8 cellular contexts compared by ENCODE assay signal in the genomic region with DNA sequence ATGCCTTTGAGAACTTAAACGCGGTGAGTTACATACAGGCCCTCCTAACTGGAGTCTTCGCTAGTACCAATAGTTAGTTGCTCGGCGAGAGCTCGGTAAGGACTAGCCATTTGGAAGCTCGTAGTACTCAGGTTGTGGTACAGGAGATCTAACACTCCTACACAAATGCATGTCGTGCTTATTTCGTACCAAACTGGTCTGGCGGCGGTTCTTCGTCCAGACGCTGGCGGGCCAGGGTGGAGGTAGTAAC. TPM values are rescaled to one million over a fixed set of nuclear protein-coding genes. Genes with fewer than 3 reads are reported as not detected.
DNase-seq lines count a peak whose midpoint lies in the region; ATAC-seq and TF ChIP-seq lines count a peak whose summit lies in the region.

No MANE protein-coding gene starts in this region.

- peak overlapping the region; percentile 98 for H2AFZ ChIP-seq in osteoblast (ENCODE audit: low read length)

- H3K4me3 ChIP-seq in NB4 (ENCODE audit: low read depth, low read length): peak overlapping the region; percentile 85
- H3K4me3 ChIP-seq in epithelial cell of proximal tubule (ENCODE audit: low read depth, low read length): peak overlapping the region; percentile 78
- H3K4me3 ChIP-seq in osteoblast (ENCODE audit: insufficient read depth, low read length): peak overlapping the region; percentile 83

- no peaks in the 10 kb centered on the region for H4K20me1 ChIP-seq in osteoblast (ENCODE audit: insufficient read depth, low read length)

- peaks cover 17% of the 10 kb centered on the region for H3K79me2 ChIP-seq in osteoblast (ENCODE audit: insufficient read depth, low read length)

- TF ChIP-seq CTCF in NB4 (IDR thresholded peaks at IDR 0.05; ENCODE audit: low read depth, low read length) (no peak), epithelial cell of proximal tubule (conservative IDR thresholded peaks at IDR 0.05; ENCODE audit: low read depth, low read length) (no peak), osteoblast (IDR thresholded peaks at IDR 0.05; ENCODE audit: extremely low read depth, low read depth, low read length) (no peak)

- no peaks in the 10 kb centered on the region for H3K27me3 ChIP-seq in osteoblast (ENCODE audit: insufficient read depth, low read length)

- peak overlapping the region; percentile 91 for H3K4me2 ChIP-seq in osteoblast (ENCODE audit: insufficient read depth, low read length)

- no peaks in the 10 kb centered on the region for H3K9me3 ChIP-seq in osteoblast (ENCODE audit: low read depth, low read length)

- H3K36me3 ChIP-seq in osteoblast (ENCODE audit: insufficient read depth, low read length): no peaks in the 10 kb centered on the region

- H3K27ac ChIP-seq in osteoblast (ENCODE audit: low read depth, low read length): peak overlapping the region; percentile 78

- ATAC-seq in GM19043 (IDR thresholded peaks at IDR 0.05; ENCODE audit: low read depth, unreplicated experiment): peak; percentile 11
- no peak for ATAC-seq in GM19463 (IDR thresholded peaks at IDR 0.05; ENCODE audit: unreplicated experiment)

- H3K4me1 ChIP-seq in osteoblast (ENCODE audit: insufficient read depth, low read length): peaks cover 16% of the 10 kb centered on the region

- DNase-seq in NB4 (ENCODE audit: low read depth) (no peak), epithelial cell of proximal tubule (ENCODE audit: low read depth) (peak; percentile 38), osteoblast (ENCODE audit: insufficient read length, low spot score, missing footprints) (no peak), amygdala (lab: John Stamatoyannopoulos, UW) (no peak), T1000 (lab: John Stamatoyannopoulos, UW) (no peak)
- no peak for DNase-seq in stimulated activated CD4-positive, alpha-beta T cell treated with anti-CD3 and anti-CD28 coated beads, Interleukin-4, amount 100 ng/mL, for 4 hours

- TF ChIP-seq POLR2A in NB4 (IDR thresholded peaks at IDR 0.05; ENCODE audit: extremely low read depth, insufficient read length): no peak

RNA-seq across cellular contexts. Expression of gene VRK2, which starts 0.3 kb away (rescaled TPM):
- total RNA-seq in epithelial cell of proximal tubule: 25.3 and 29.0 TPM in 2 replicates
- total RNA-seq in osteoblast: 22.1 and 25.0 TPM in 2 replicates
